24 cellular contexts compared by ENCODE assay signal in the genomic region with DNA sequence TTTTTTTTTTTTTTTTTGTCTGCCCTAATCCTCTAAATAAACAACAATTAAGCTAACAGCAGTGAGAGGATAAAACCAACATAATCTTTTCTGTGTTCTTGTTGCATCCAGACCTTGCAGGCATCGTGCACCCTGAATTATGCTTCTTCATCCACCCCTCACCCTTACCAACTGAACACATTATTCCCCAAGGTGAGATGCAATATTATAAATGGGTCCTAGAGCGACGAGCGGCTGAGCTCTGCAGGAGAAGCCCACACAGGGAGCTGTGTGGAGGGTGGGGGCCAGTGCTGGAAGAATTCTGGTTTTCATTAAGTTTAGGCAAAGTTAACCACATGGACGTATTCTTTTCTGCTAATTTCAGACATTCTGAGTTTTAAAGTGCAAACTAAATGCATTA.
"Had no signal": no experiment of that assay in that cellular context is flagged by ENCODE, and none has a peak within 500 bp of the region (broad histone marks: within the 10 kb centered on the region; RNA-seq: fewer than 3 reads in every experiment).

No MANE protein-coding gene starts in this region.

- H3K4me3 Mint-ChIP-seq: dendritic cell treated with granulocyte-macrophage colony-stimulating factor and Interleukin-4, amounts not matched to agents 40 ng/mL and 50 ng/mL, for 4 days; effector memory CD8-positive, alpha-beta T cell; endodermal cell had no signal

- H3K4me1 Mint-ChIP-seq: endodermal cell had no signal

- H3K27me3 ChIP-seq: colonic mucosa, esophagus muscularis mucosa, foreskin keratinocyte, gastrocnemius medialis, gastroesophageal sphincter, heart left ventricle had no signal

- H3K9me3 ChIP-seq: colonic mucosa, esophagus muscularis mucosa, esophagus squamous epithelium, gastrocnemius medialis, heart left ventricle had no signal

- H3K36me3 ChIP-seq: colonic mucosa, esophagus muscularis mucosa, esophagus squamous epithelium, gastrocnemius medialis, gastroesophageal sphincter, heart left ventricle, heart right ventricle had no signal

- DNase-seq: colonic mucosa; cortex of kidney; dermis blood vessel endothelial cell; dorsolateral prefrontal cortex; effector CD4-positive, alpha-beta T cell; effector CD8-positive, alpha-beta T cell; effector memory CD4-positive, alpha-beta T cell; effector memory CD8-positive, alpha-beta T cell; endodermal cell; erythroblast; esophagus squamous epithelium; foreskin fibroblast; foreskin keratinocyte; foreskin melanocyte; gastrocnemius medialis; glutamatergic neuron; head of caudate nucleus; heart left ventricle; heart right ventricle had no signal

- H3K27ac Mint-ChIP-seq: dendritic cell treated with granulocyte-macrophage colony-stimulating factor and Interleukin-4, amounts not matched to agents 40 ng/mL and 50 ng/mL, for 4 days; effector memory CD8-positive, alpha-beta T cell; endodermal cell had no signal

- H3K27ac ChIP-seq: colonic mucosa, coronary artery, dorsolateral prefrontal cortex, epithelial cell of prostate, esophagus muscularis mucosa, esophagus squamous epithelium, foreskin keratinocyte, gastrocnemius medialis, gastroesophageal sphincter, heart left ventricle, heart right ventricle had no signal

- H3K4me1 ChIP-seq: colonic mucosa, foreskin keratinocyte, gastrocnemius medialis had no signal

- H3K4me3 ChIP-seq: colonic mucosa, coronary artery, dorsolateral prefrontal cortex, esophagus muscularis mucosa, esophagus squamous epithelium, gastrocnemius medialis, gastroesophageal sphincter, heart left ventricle, heart right ventricle had no signal

- H3K9me3 Mint-ChIP-seq: dendritic cell treated with granulocyte-macrophage colony-stimulating factor and Interleukin-4, amounts not matched to agents 40 ng/mL and 50 ng/mL, for 4 days; effector memory CD8-positive, alpha-beta T cell had no signal
